Comparison of ENCODE assay signal across 10 cellular contexts in the genomic region with DNA sequence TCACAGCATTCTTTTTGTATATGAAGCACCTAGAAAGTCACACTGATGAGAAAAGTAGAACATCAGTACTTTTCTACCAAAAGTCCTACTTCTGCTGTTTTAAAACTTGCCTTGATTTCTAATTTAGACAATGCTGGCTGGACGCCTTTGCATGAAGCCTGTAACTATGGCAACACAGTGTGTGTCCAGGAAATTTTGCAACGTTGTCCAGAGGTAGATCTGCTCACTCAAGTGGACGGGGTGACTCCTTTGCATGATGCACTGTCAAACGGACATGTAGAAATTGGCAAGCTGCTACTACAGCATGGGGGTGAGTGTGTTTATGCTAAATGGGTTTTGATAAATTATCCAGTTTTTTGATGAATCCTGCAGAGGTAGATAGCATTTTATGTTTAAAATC.
DNase-seq lines count a peak whose midpoint lies in the region; ATAC-seq and TF ChIP-seq lines count a peak whose summit lies in the region.
"Had no signal": no experiment of that assay in that cellular context is flagged by ENCODE, and none has a peak within 500 bp of the region (broad histone marks: within the 10 kb centered on the region; RNA-seq: fewer than 3 reads in every experiment).

No MANE protein-coding gene starts in this region.

- H2BK20ac ChIP-seq in H9 (ENCODE audit: low read depth, low read length, poor library complexity, severe bottlenecking) = no peak overlapping the region

- no peak overlapping the region for H3K56ac ChIP-seq in H9 (ENCODE audit: insufficient read length, low read depth, low read length)

- no peak overlapping the region for H3T11ph ChIP-seq in H9 (ENCODE audit: low read length)

- no CpG with 5 or more reads among the region's 4 CpGs for whole genome bisulfite sequencing in H9 (ENCODE audit: extremely low coverage, insufficient read length, low lambda C conversion rate)

- H3K4me3 Mint-ChIP-seq in H9 = no peak overlapping the region
- H3K4me3 Mint-ChIP-seq in neural progenitor cell = peak overlapping the region; percentile 82
- H3K4me3 Mint-ChIP-seq: activated B cell treated with CpG ODN at 0.5 μM for 24 hours had no signal

- H3K4me2 ChIP-seq in H9 (ENCODE audit: insufficient read depth, insufficient read length, low read length) (no peak overlapping the region), neural progenitor cell (no peak overlapping the region)

- no peak overlapping the region for H3K14ac ChIP-seq in H9 (ENCODE audit: insufficient read depth, low read length)

- no peak overlapping the region for H2BK15ac ChIP-seq in H9 (ENCODE audit: low read depth, low read length)

- peaks cover 10% of the 10 kb centered on the region for H3K36me3 ChIP-seq in neural progenitor cell

- no peak overlapping the region for H3K23ac ChIP-seq in H9 (ENCODE audit: insufficient read length, low read depth, low read length)

- ATAC-seq in GM21360 (IDR thresholded peaks at IDR 0.05; ENCODE audit: unreplicated experiment) = no peak

- H3K27me3 Mint-ChIP-seq in H9 (ENCODE audit: low read depth) = no peaks in the 10 kb centered on the region
- H3K27me3 Mint-ChIP-seq in neural progenitor cell (ENCODE audit: insufficient read depth, low read depth) = no peaks in the 10 kb centered on the region
- H3K27me3 Mint-ChIP-seq: activated B cell treated with CpG ODN at 0.5 μM for 24 hours, progenitor cell of endocrine pancreas had no signal

- no peaks in the 10 kb centered on the region for H3K27me3 ChIP-seq in H9 (ENCODE audit: insufficient read depth, low read length)
- H3K27me3 ChIP-seq in neural progenitor cell = no peaks in the 10 kb centered on the region

- H3F3A ChIP-seq in neural progenitor cell (ENCODE audit: low read depth) = no peaks in the 10 kb centered on the region

- H3K79me2 ChIP-seq in H9 (ENCODE audit: insufficient read depth, low read length) (no peaks in the 10 kb centered on the region), neural progenitor cell (ENCODE audit: low read depth) (no peaks in the 10 kb centered on the region)

- H3K18ac ChIP-seq in H9 (ENCODE audit: insufficient read length, low read depth, low read length) = no peak overlapping the region

- no peak overlapping the region for H2BK5ac ChIP-seq in H9 (ENCODE audit: insufficient read length, low read length)

- H3K27ac ChIP-seq in H9 (ENCODE audit: insufficient read length, low read depth, low read length) (no peak overlapping the region), neural progenitor cell (no peak overlapping the region)

- DNase-seq in H9 (no peak), NCI-H510A (lab: John Stamatoyannopoulos, UW) (peak; percentile 3), cerebellar nuclear complex (lab: John Stamatoyannopoulos, UW) (peak; percentile 81 to 88), neural progenitor cell (ENCODE audit: low spot score) (peak; percentile 35), NCI-H187 treated with DMSO at 0.1 percent for 48 hours (lab: John Stamatoyannopoulos, UW) (no peak), NCI-H1105 (lab: John Stamatoyannopoulos, UW) (no peak), T-helper 9 cell (no peak)
- DNase-seq: activated B cell treated with CpG ODN at 0.5 μM for 24 hours had no signal

- H2AK5ac ChIP-seq in H9 (ENCODE audit: insufficient read length, low read length) = no peak overlapping the region

- H2BK12ac ChIP-seq in H9 (ENCODE audit: insufficient read length, low read depth, low read length) = no peak overlapping the region

- H3K4me1 ChIP-seq in H9 (ENCODE audit: insufficient read depth, low read length) = no peaks in the 10 kb centered on the region
- H3K4me1 ChIP-seq in neural progenitor cell = no peaks in the 10 kb centered on the region

- H4K20me1 ChIP-seq in H9 (ENCODE audit: control insufficient read depth, insufficient read depth, insufficient read length) = no peaks in the 10 kb centered on the region
- no peaks in the 10 kb centered on the region for H4K20me1 ChIP-seq in neural progenitor cell (ENCODE audit: low read depth)

- H2BK120ac ChIP-seq in H9 (ENCODE audit: low read depth, low read length, poor library complexity, severe bottlenecking) = no peak overlapping the region

- TF ChIP-seq CTCF in H9 (conservative IDR thresholded peaks at IDR 0.05) (no peak), neural progenitor cell (IDR thresholded peaks at IDR 0.05) (no peak)

- H3K4ac ChIP-seq in H9 (ENCODE audit: low read depth, low read length) = no peak overlapping the region

- H4K8ac ChIP-seq in H9 (replicated peaks; ENCODE audit: insufficient read length, low read depth, low read length) = no peak overlapping the region

- H2AFZ ChIP-seq in H9 (ENCODE audit: low read length) = no peak overlapping the region
- no peak overlapping the region for H2AFZ ChIP-seq in neural progenitor cell (replicated peaks)

- H3K9ac ChIP-seq in H9 (ENCODE audit: extremely low read depth, insufficient read length, low read length) = no peak overlapping the region
- H3K9ac ChIP-seq in neural progenitor cell = no peak overlapping the region

- H3K9me3 ChIP-seq in H9 (ENCODE audit: control insufficient read depth, low read depth, low read length) (no peaks in the 10 kb centered on the region), neural progenitor cell (ENCODE audit: low read depth) (no peaks in the 10 kb centered on the region)

- no peaks in the 10 kb centered on the region for H3K79me1 ChIP-seq in H9 (ENCODE audit: insufficient read depth, low read depth, low read length, poor library complexity, severe bottlenecking)

- no peak overlapping the region for H4K5ac ChIP-seq in H9 (ENCODE audit: insufficient read length, low read depth, low read length)

- H3K9me3 Mint-ChIP-seq in H9 (no peaks in the 10 kb centered on the region), neural progenitor cell (no peaks in the 10 kb centered on the region)
- H3K9me3 Mint-ChIP-seq: activated B cell treated with CpG ODN at 0.5 μM for 24 hours had no signal

- H3K36me3 Mint-ChIP-seq in H9 (ENCODE audit: insufficient read depth in 1 of 3, low read depth in 3 of 3) (peaks cover 1 to 18% (median 12%) of the 10 kb centered on the region in 3 experiments; a peak in 5 of 7 replicates), neural progenitor cell (peaks cover 3% of the 10 kb centered on the region)

- no peaks in the 10 kb centered on the region for H3K23me2 ChIP-seq in H9 (ENCODE audit: insufficient read length, low read depth, low read length, poor library complexity, severe bottlenecking)

- peaks cover 8 to 11% of the 10 kb centered on the region in 2 experiments for H3K4me1 Mint-ChIP-seq in H9
- peaks cover 49% of the 10 kb centered on the region for H3K4me1 Mint-ChIP-seq in neural progenitor cell
- H3K4me1 Mint-ChIP-seq: activated B cell treated with CpG ODN at 0.5 μM for 24 hours had no signal

- H3K4me3 ChIP-seq in neural progenitor cell = no peak overlapping the region

- no peak overlapping the region for H4K91ac ChIP-seq in H9 (ENCODE audit: insufficient read length, low read depth, low read length)

- peak overlapping the region; percentile 54 to 80 (median 65); a peak in 4 of 7 replicates for H3K27ac Mint-ChIP-seq in H9
- H3K27ac Mint-ChIP-seq in neural progenitor cell = peak overlapping the region; percentile 3
- H3K27ac Mint-ChIP-seq: activated B cell treated with CpG ODN at 0.5 μM for 24 hours, progenitor cell of endocrine pancreas had no signal

Comparison
In these comparisons a context has a peak if more than half of its experiments do, and no peak if none do; other contexts are left out.
1. DNase-seq: peak in NCI-H510A (single experiment), cerebellar nuclear complex (2 of 2) and neural progenitor cell (single experiment); none in H9 (single experiment), NCI-H187 treated with DMSO at 0.1 percent for 48 hours (single experiment), NCI-H1105 (single experiment) and T-helper 9 cell (single experiment).